ENCODE assay signal across 1 cellular context in genomic region chr13:79659161-79659560, GRCh38.
TF ChIP-seq lines count a peak whose summit lies in the region.

No MANE protein-coding gene starts in this region.

TF ChIP-seq in SK-N-SH, 30 proteins besides CTCF, POLR2A, EP300 and RAD21 (continued from another document):
- TF ChIP-seq ELF1 (IDR thresholded peaks at IDR 0.05) (peak; percentile 19; the same call in 1 of the 2 replicates), SMC3 (IDR thresholded peaks at IDR 0.05; ENCODE audit: low read depth, low read length) (no peak), MXI1 (IDR thresholded peaks at IDR 0.05; ENCODE audit: low read depth, low read length) (no peak), PBX3 (IDR thresholded peaks at IDR 0.05) (peak; percentile 97), TAF1 (IDR thresholded peaks at IDR 0.05; ENCODE audit: borderline replicate concordance, low read depth, low read length) (0 out of 2 replicates have a peak, but pooled peaks have one; percentile 17), FOSL2 (IDR thresholded peaks at IDR 0.05; ENCODE audit: borderline replicate concordance, low read depth) (peak; percentile 28; the same call in 1 of the 2 replicates), FOXM1 (IDR thresholded peaks at IDR 0.05; ENCODE audit: low read depth) (peak; percentile 88), GATA2 (CRISPR knock-in tag; IDR thresholded peaks at IDR 0.05) (no peak), TEAD4 (IDR thresholded peaks at IDR 0.05; ENCODE audit: borderline replicate concordance, insufficient read depth) (peak; percentile 83), NRF1 (IDR thresholded peaks at IDR 0.05; ENCODE audit: low read depth, low read length) (no peak), RCOR1 (IDR thresholded peaks at IDR 0.05; ENCODE audit: low read length) (peak; percentile 63; the same call in 1 of the 2 replicates), MEF2A (IDR thresholded peaks at IDR 0.05; ENCODE audit: borderline replicate concordance, low read depth) (no peak), REST (IDR thresholded peaks at IDR 0.05; ENCODE audit: low read depth, low read length) (0 out of 2 replicates have a peak, but pooled peaks have one; percentile 27), GABPA (IDR thresholded peaks at IDR 0.05; ENCODE audit: low read depth) (no peak), IRF3 (IDR thresholded peaks at IDR 0.05; ENCODE audit: low read depth, low read length) (no peak), JUND (IDR thresholded peaks at IDR 0.05) (peak; percentile 81), FOXJ3 (CRISPR knock-in tag; IDR thresholded peaks at IDR 0.05) (peak; percentile 64; the same call in 1 of the 2 replicates), CHD2 (IDR thresholded peaks at IDR 0.05; ENCODE audit: low read length, partially characterized antibody) (peak; percentile 69), YY1 (IDR thresholded peaks at IDR 0.05; ENCODE audit: low read depth) (no peak), USF2 (IDR thresholded peaks at IDR 0.05; ENCODE audit: borderline replicate concordance, low read depth, low read length) (peak; percentile 38; the same call in 1 of the 2 replicates), RXRA (IDR thresholded peaks at IDR 0.05; ENCODE audit: borderline replicate concordance, low read depth) (no peak)
- TF ChIP-seq, protein P1, sequence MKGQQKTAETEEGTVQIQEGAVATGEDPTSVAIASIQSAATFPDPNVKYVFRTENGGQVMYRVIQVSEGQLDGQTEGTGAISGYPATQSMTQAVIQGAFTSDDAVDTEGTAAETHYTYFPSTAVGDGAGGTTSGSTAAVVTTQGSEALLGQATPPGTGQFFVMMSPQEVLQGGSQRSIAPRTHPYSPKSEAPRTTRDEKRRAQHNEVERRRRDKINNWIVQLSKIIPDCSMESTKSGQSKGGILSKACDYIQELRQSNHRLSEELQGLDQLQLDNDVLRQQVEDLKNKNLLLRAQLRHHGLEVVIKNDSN (IDR thresholded peaks at IDR 0.05; ENCODE audit: borderline replicate concordance, low read depth): no peak
